In genomic region chr4:125315571-125316390, GRCh38 we compare ENCODE assay signal across 8 cellular contexts. TPM values are rescaled to one million over a fixed set of nuclear protein-coding genes. Genes with fewer than 3 reads are reported as not detected.
A peak's percentile ranks its signal among the peaks of the same experiment; 100 is the strongest.
DNase-seq lines count a peak whose midpoint lies in the region; ATAC-seq, FAIRE-seq and TF ChIP-seq lines count a peak whose summit lies in the region.

No MANE protein-coding gene starts in this region.

- TF ChIP-seq CTCF in PC-3 (conservative IDR thresholded peaks at IDR 0.05; ENCODE audit: low read depth, low read length) (peak; percentile 22; the same call in 1 of the 2 replicates), kidney (IDR thresholded peaks at IDR 0.05; ENCODE audit: borderline replicate concordance, extremely low read depth, insufficient read depth) (no peak)

- H3K4me1 Mint-ChIP-seq in central memory CD8-positive, alpha-beta T cell, result peaks cover 21% of the 10 kb centered on the region

- H3K27ac Mint-ChIP-seq in central memory CD8-positive, alpha-beta T cell (ENCODE audit: low read depth), result no peak overlapping the region

- peak overlapping the region; percentile 96 for H2AFZ ChIP-seq in PC-3 (ENCODE audit: low read length)

- H3K9me2 ChIP-seq in PC-3 (replicated peaks; ENCODE audit: low read length), result no peaks in the 10 kb centered on the region

- no peaks in the 10 kb centered on the region for H3F3A ChIP-seq in PC-3 (ENCODE audit: low read length, unreplicated experiment)

- no peaks in the 10 kb centered on the region for H3K36me3 Mint-ChIP-seq in central memory CD8-positive, alpha-beta T cell (ENCODE audit: insufficient read depth)

- peaks cover 6% of the 10 kb centered on the region for H3K4me1 ChIP-seq in PC-3 (ENCODE audit: insufficient read depth, low read length)
- H3K4me1 ChIP-seq in kidney (ENCODE audit: control insufficient read depth in 1 of 2, insufficient read depth in 1 of 2, low read depth in 1 of 2, low read length in 2 of 2), result peaks cover 0 to 27% of the 10 kb centered on the region in 2 donors

- H3K79me2 ChIP-seq in PC-3 (ENCODE audit: low read length), result no peaks in the 10 kb centered on the region

- peak; percentile 3 for ATAC-seq in GM19372 (IDR thresholded peaks at IDR 0.05; ENCODE audit: low read depth, unreplicated experiment)
- ATAC-seq in PC-3, result peak; percentile 48
- no peak for ATAC-seq in central memory CD8-positive, alpha-beta T cell (replicated peaks; ENCODE audit: extremely low read depth, poor library complexity, severe bottlenecking)
- no peak for ATAC-seq in HG03520 (IDR thresholded peaks at IDR 0.05; ENCODE audit: unreplicated experiment)

- peak overlapping the region; percentile 95 for H3K4me2 ChIP-seq in PC-3 (ENCODE audit: low read length)

- H3K4me3 Mint-ChIP-seq in central memory CD8-positive, alpha-beta T cell, result peak overlapping the region; percentile 76

- H3K36me3 ChIP-seq in PC-3 (ENCODE audit: low read depth, low read length) (no peaks in the 10 kb centered on the region), kidney (ENCODE audit: control insufficient read depth in 1 of 2, insufficient read depth in 2 of 2, low read length in 2 of 2) (no peaks in the 10 kb centered on the region)

- DNase-seq in C1 segment of cervical spinal cord (lab: John Stamatoyannopoulos, UW), result peak in 9 of 14 donors; percentile 22 to 74 (median 66)
- peak; percentile 47 for DNase-seq in PC-3
- DNase-seq in central memory CD8-positive, alpha-beta T cell (ENCODE audit: low spot score in 2 of 2), result no peak
- peak; percentile 86 for DNase-seq in kidney
- no peak for DNase-seq in activated gamma-delta T cell treated with Interleukin-2 at 50 U/mL for 16 hours

- intact Hi-C loops in PC-3 (cut with micrococcal nuclease) (loop anchor here (10.0 kb wide), 2 partner anchors 309 to 1369 kb away; no protein-coding TSS in a partner anchor), kidney (cut with DNase I) (loop anchor here (10.0 kb wide), 1 partner anchor 419 kb away; no protein-coding TSS in a partner anchor)

- H3K27me3 Mint-ChIP-seq in central memory CD8-positive, alpha-beta T cell, result peaks cover 53% of the 10 kb centered on the region

- FAIRE-seq in kidney (lab: Jason Lieb, UNC), result no peak

- H4K20me1 ChIP-seq in PC-3 (ENCODE audit: low read length), result no peaks in the 10 kb centered on the region

- no TSS peak for BruUV-seq in PC-3 (replicated peaks; lab: Mats Ljungman, UMichigan)

- no peak overlapping the region for H3K27ac ChIP-seq in PC-3 (ENCODE audit: low read length)
- peak overlapping the region; percentile 90 to 91 for H3K27ac ChIP-seq in kidney (ENCODE audit: low read depth in 2 of 2, low read length in 2 of 2)
- peak overlapping the region; percentile 43 to 91 (median 81) for H3K27ac ChIP-seq in skin epidermis

- CTCF ChIA-PET in PC-3 (lab: Charles Lee), result interaction anchor here (0.7 kb wide), 1 partner anchor 435 kb away, joined by 3 read pairs; no protein-coding TSS in a partner anchor

- POLR2A ChIA-PET in PC-3 (lab: Charles Lee; ENCODE audit: unreplicated experiment), result no interaction called here

- H3K9me3 ChIP-seq in PC-3 (ENCODE audit: low read length), result no peaks in the 10 kb centered on the region
- H3K9me3 ChIP-seq in kidney (ENCODE audit: control insufficient read depth in 1 of 2, low read length in 2 of 2), result no peaks in the 10 kb centered on the region

- peak overlapping the region; percentile 39 for H3K9ac ChIP-seq in PC-3 (ENCODE audit: low read length)
- peak overlapping the region; percentile 72 to 78 for H3K9ac ChIP-seq in kidney (ENCODE audit: low read length in 2 of 2)

- no peaks in the 10 kb centered on the region for H3K27me3 ChIP-seq in PC-3 (ENCODE audit: low read length)

- no peaks in the 10 kb centered on the region for H3K9me3 Mint-ChIP-seq in central memory CD8-positive, alpha-beta T cell

- peak overlapping the region; percentile 93 for H3K4me3 ChIP-seq in PC-3 (ENCODE audit: low read length)
- peak overlapping the region; percentile 83 to 93 for H3K4me3 ChIP-seq in kidney (ENCODE audit: low read length in 2 of 2)
- peak overlapping the region; percentile 44 to 76 (median 62) for H3K4me3 ChIP-seq in skin epidermis

RNA-seq across cellular contexts. Expression of gene FAT4, which starts 1.0 kb away (rescaled TPM):
- total RNA-seq in PC-3 (2014; rRNA removed) (0.95 and 1.4 TPM in 2 replicates), kidney (11.3 TPM)
- polyA plus RNA-seq in kidney (ENCODE audit: insufficient read depth, low read depth, low replicate concordance), result 0.99 TPM

Comparison
In these comparisons a context has a peak if more than half of its experiments do, and no peak if none do; other contexts are left out.
1. DNase-seq: peak in C1 segment of cervical spinal cord (9 of 14), PC-3 (single experiment) and kidney (single experiment); none in central memory CD8-positive, alpha-beta T cell (0 of 2) and activated gamma-delta T cell treated with Interleukin-2 at 50 U/mL for 16 hours (single experiment).
2. ATAC-seq: peak in GM19372 (single experiment) and PC-3 (single experiment); none in central memory CD8-positive, alpha-beta T cell (single experiment) and HG03520 (single experiment).
3. Peak in every context shown above with its lines, with median percentiles within 50 percentile points of each other: H3K4me3 ChIP-seq.